21 cellular contexts compared by ENCODE assay signal in genomic region chr21:45632165-45632896, GRCh38. TPM values are rescaled to one million over a fixed set of nuclear protein-coding genes. Genes with fewer than 3 reads are reported as not detected.
DNase-seq lines count a peak whose midpoint lies in the region; ATAC-seq and TF ChIP-seq lines count a peak whose summit lies in the region.
"Had no signal": no experiment of that assay in that cellular context is flagged by ENCODE, and none has a peak within 500 bp of the region (broad histone marks: within the 10 kb centered on the region; RNA-seq: fewer than 3 reads in every experiment).

No MANE protein-coding gene starts in this region.

- no peaks in the 10 kb centered on the region for H3K27me3 Mint-ChIP-seq in stimulated activated naive CD8-positive, alpha-beta T cell treated with anti-CD3 and anti-CD28 coated beads, Interleukin-15, amount 100 ng/mL, for 72 hours

- H3K4me3 ChIP-seq in OCI-LY7 (ENCODE audit: low read depth, low read length, poor library complexity, severe bottlenecking) (peak overlapping the region; percentile 35), psoas muscle (no peak overlapping the region)
- H3K4me3 ChIP-seq: ascending aorta, PC-9, suprapubic skin had no signal

- H3K4me3 Mint-ChIP-seq in stimulated activated naive CD8-positive, alpha-beta T cell treated with anti-CD3 and anti-CD28 coated beads, Interleukin-15, amount 100 ng/mL, for 72 hours, result no peak overlapping the region
- H3K4me3 Mint-ChIP-seq: activated naive CD4-positive, alpha-beta T cell treated with anti-CD3 and anti-CD28 coated beads, Interleukin-2, amount 10 ng/mL, durations not matched to agents 7 days and 5 days had no signal

- H3K27me3 ChIP-seq in psoas muscle (ENCODE audit: insufficient read depth in 3 of 3, low read length in 2 of 3), result peaks cover 0 to 6% (median 3%) of the 10 kb centered on the region in 3 donors
- H3K27me3 ChIP-seq: ascending aorta had no signal

- 82 to 85% (median 85%) methylated on average over 18 of the region's 18 CpGs for WGBS in psoas muscle, 3 donors

- H3K27ac ChIP-seq in OCI-LY7 (ENCODE audit: low read depth, low read length, poor library complexity, severe bottlenecking) (peak overlapping the region; percentile 86), psoas muscle (no peak overlapping the region)
- H3K27ac ChIP-seq: ascending aorta, HL-60, PC-9, suprapubic skin had no signal

- CTCF ChIA-PET in OCI-LY7 (lab: Charles Lee; ENCODE audit: unreplicated experiment), result no interaction called here

- TF ChIP-seq CTCF in OCI-LY7 (conservative IDR thresholded peaks at IDR 0.05; ENCODE audit: low read length) (no peak), psoas muscle (IDR thresholded peaks at IDR 0.05) (no peak)

- H3K4me1 Mint-ChIP-seq in stimulated activated naive CD8-positive, alpha-beta T cell treated with anti-CD3 and anti-CD28 coated beads, Interleukin-15, amount 100 ng/mL, for 72 hours, result peaks cover 8% of the 10 kb centered on the region

- intact Hi-C loops in OCI-LY7 (cut with micrococcal nuclease; ENCODE audit: unreplicated experiment), result no loop called here
- intact Hi-C loops in psoas muscle (cut with DNase I), result no loop called here

- peaks cover 5% of the 10 kb centered on the region; the same call in 1 of the 2 replicates for H3K9me3 ChIP-seq in OCI-LY7 (ENCODE audit: low read length)
- H3K9me3 ChIP-seq in psoas muscle, result no peaks in the 10 kb centered on the region
- H3K9me3 ChIP-seq: ascending aorta, suprapubic skin had no signal

- H2AFZ ChIP-seq in OCI-LY7 (ENCODE audit: low read length), result peak overlapping the region; percentile 38; the same call in 1 of the 2 replicates
- H2AFZ ChIP-seq: PC-9 had no signal

- H3K9me2 ChIP-seq in OCI-LY7 (ENCODE audit: insufficient read depth, low read length), result no peaks in the 10 kb centered on the region

- H3K9me3 Mint-ChIP-seq in stimulated activated naive CD8-positive, alpha-beta T cell treated with anti-CD3 and anti-CD28 coated beads, Interleukin-15, amount 100 ng/mL, for 72 hours, result no peaks in the 10 kb centered on the region
- H3K9me3 Mint-ChIP-seq: activated naive CD4-positive, alpha-beta T cell treated with anti-CD3 and anti-CD28 coated beads, Interleukin-2, amount 10 ng/mL, durations not matched to agents 7 days and 5 days had no signal

- H3K4me1 ChIP-seq in OCI-LY7 (ENCODE audit: insufficient read depth, low read length, poor library complexity, severe bottlenecking), result peaks cover 41% of the 10 kb centered on the region
- no peaks in the 10 kb centered on the region for H3K4me1 ChIP-seq in psoas muscle
- H3K4me1 ChIP-seq: ascending aorta, suprapubic skin had no signal

- H4K20me1 ChIP-seq in OCI-LY7 (ENCODE audit: insufficient read depth, low read length), result no peaks in the 10 kb centered on the region

- peak overlapping the region; percentile 60 for H3K4me2 ChIP-seq in OCI-LY7 (ENCODE audit: low read length)
- H3K4me2 ChIP-seq: PC-9 had no signal

- peak; percentile 53 for ATAC-seq in stimulated activated naive CD8-positive, alpha-beta T cell treated with anti-CD3 and anti-CD28 coated beads, Interleukin-15, amount 100 ng/mL, for 72 hours
- no peak for ATAC-seq in stimulated activated naive CD8-positive, alpha-beta T cell treated with anti-CD3 and anti-CD28 coated beads, Interleukin-15, Interleukin-2, amounts not matched to agents 100 U/mL and 50 U/mL, for 24 hours
- ATAC-seq in HG02623 (IDR thresholded peaks at IDR 0.05; ENCODE audit: unreplicated experiment) (no peak), psoas muscle (no peak)

- no peak overlapping the region for H3K27ac Mint-ChIP-seq in stimulated activated naive CD8-positive, alpha-beta T cell treated with anti-CD3 and anti-CD28 coated beads, Interleukin-15, amount 100 ng/mL, for 72 hours
- H3K27ac Mint-ChIP-seq: activated naive CD4-positive, alpha-beta T cell treated with anti-CD3 and anti-CD28 coated beads, Interleukin-2, amount 10 ng/mL, durations not matched to agents 7 days and 5 days had no signal

- POLR2A ChIA-PET in OCI-LY7 (lab: Charles Lee), result no interaction called here

- no peak for DNase-seq in stimulated activated naive CD8-positive, alpha-beta T cell treated with anti-CD3 and anti-CD28 coated beads, Interleukin-15, amount 100 ng/mL, for 72 hours
- DNase-seq in stimulated activated naive CD8-positive, alpha-beta T cell treated with anti-CD3 and anti-CD28 coated beads, Interleukin-15, Interleukin-2, amounts not matched to agents 100 U/mL and 50 U/mL, for 24 hours, result no peak
- peak; percentile 85 for DNase-seq in OCI-LY7 (ENCODE audit: low spot score)
- peak; percentile 51 for DNase-seq in germinal center (ENCODE audit: low spot score)
- no peak for DNase-seq in psoas muscle
- DNase-seq in RKO (ENCODE audit: low spot score), result no peak
- DNase-seq: activated CD4-positive, alpha-beta T cell treated with anti-CD3 and anti-CD28 coated beads for 4 hours; activated CD8-positive, alpha-beta memory T cell treated with anti-CD3 and anti-CD28 coated beads, Interleukin-2, amount 50 U/mL, for 48 hours; activated naive CD4-positive, alpha-beta T cell treated with anti-CD3 and anti-CD28 coated beads, Interleukin-2, amount 10 ng/mL, durations not matched to agents 7 days and 5 days; COR-L47; effector memory CD4-positive, alpha-beta T cell; midbrain; NCI-H187; NCI-H226; NCI-H82; PC-9; stimulated activated CD8-positive, alpha-beta memory T cell treated with anti-CD3 and anti-CD28 coated beads, Interleukin-4, amount 100 ng/mL, for 48 hours had no signal

- H3K79me2 ChIP-seq in OCI-LY7 (ENCODE audit: insufficient read depth, low read depth, low read length), result no peaks in the 10 kb centered on the region

- BruUV-seq in OCI-LY7 (replicated peaks; lab: Mats Ljungman, UMichigan), result no TSS peak

- H3K36me3 ChIP-seq in OCI-LY7 (ENCODE audit: insufficient read depth, low read length) (no peaks in the 10 kb centered on the region), psoas muscle (ENCODE audit: insufficient read depth in 1 of 2, low read depth in 1 of 2) (no peaks in the 10 kb centered on the region)
- H3K36me3 ChIP-seq: ascending aorta, suprapubic skin had no signal

RNA-seq across cellular contexts. Expression of gene PCBP3, which starts 11.2 kb away (rescaled TPM):
- 0.39 TPM in 1 of 2 replicates, not detected in the other for total RNA-seq in OCI-LY7 (2014; rRNA removed; shearing (Covaris generic))
- total RNA-seq in OCI-LY7 (2022) (0.61 and 1.0 TPM in 2 replicates), psoas muscle (under 1 TPM; 0.18 to 0.91 (median 0.48) TPM)
- polyA plus RNA-seq in psoas muscle, result under 1 TPM in 2 of 3 donors, not detected in 1; 0.10 to 0.36 TPM
- total RNA-seq: ascending aorta, PC-9 had no signal

Comparison
In these comparisons a context has a peak if more than half of its experiments do, and no peak if none do; other contexts are left out.
1. DNase-seq: peak in OCI-LY7 (single experiment) and germinal center (single experiment); none in stimulated activated naive CD8-positive, alpha-beta T cell treated with anti-CD3 and anti-CD28 coated beads, Interleukin-15, amount 100 ng/mL, for 72 hours (0 of 2), stimulated activated naive CD8-positive, alpha-beta T cell treated with anti-CD3 and anti-CD28 coated beads, Interleukin-15, Interleukin-2, amounts not matched to agents 100 U/mL and 50 U/mL, for 24 hours (single experiment), psoas muscle (0 of 2) and RKO (single experiment).